In the genomic region with DNA sequence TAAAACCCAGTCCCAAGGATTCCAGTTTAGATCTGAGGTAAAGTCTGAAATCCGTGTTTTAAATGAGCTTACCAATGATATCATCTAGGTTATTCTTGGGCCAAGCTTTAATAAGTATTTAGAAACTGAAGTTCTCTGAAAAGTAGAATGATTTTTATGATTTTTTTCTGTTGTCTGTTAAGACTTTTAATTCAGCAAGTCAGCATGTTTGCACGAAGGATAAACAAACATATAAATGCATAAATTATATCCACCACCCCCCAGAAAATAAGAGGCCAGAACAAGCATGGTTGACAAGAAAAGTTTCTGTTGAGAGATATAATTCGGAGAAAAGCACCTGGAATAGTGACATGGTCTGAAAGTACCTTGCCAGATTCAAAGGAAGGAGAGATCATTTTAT, we compare ENCODE assay signal across 28 cellular contexts.
"Had no signal": no experiment of that assay in that cellular context is flagged by ENCODE, and none has a peak within 500 bp of the region (broad histone marks: within the 10 kb centered on the region; RNA-seq: fewer than 3 reads in every experiment).

No MANE protein-coding gene starts in this region.

- ATAC-seq: naive thymus-derived CD4-positive, alpha-beta T cell; natural killer cell; psoas muscle; right cardiac atrium; sciatic nerve; stimulated activated memory B cell treated with anti-CD40 and anti-IgM and Interleukin-4, amounts not matched to agents 10 μg/mL and 1 μg/mL and 100 μg/mL, for 72 hours; stimulated activated naive CD8-positive, alpha-beta T cell treated with anti-CD3 and anti-CD28 coated beads, Interleukin-15, amount 100 ng/mL, for 72 hours; stimulated activated naive CD8-positive, alpha-beta T cell treated with anti-CD3 and anti-CD28 coated beads, Interleukin-15, Interleukin-2, amounts not matched to agents 100 U/mL and 50 U/mL, for 24 hours; upper lobe of right lung had no signal

- H3K27me3 ChIP-seq: ovary, spleen, suprapubic skin, testis, tibial artery, transverse colon, upper lobe of right lung, uterus had no signal

- H3K4me3 ChIP-seq: ovary, psoas muscle, skin epidermis, smooth muscle cell, spleen, suprapubic skin, testis, tibial artery, transverse colon, upper lobe of right lung, uterus had no signal

- H3K4me2 ChIP-seq: smooth muscle cell had no signal

- H3K27ac ChIP-seq: ovary, parathyroid adenoma, psoas muscle, skin epidermis, spleen, suprapubic skin, testis, tibial artery, transverse colon, upper lobe of right lung, uterus had no signal

- H3K4me1 ChIP-seq: parathyroid adenoma, psoas muscle, spleen, suprapubic skin, testis, tibial artery, transverse colon, upper lobe of right lung, uterus had no signal

- H3K36me3 ChIP-seq: ovary, spleen, suprapubic skin, tibial artery, transverse colon, upper lobe of right lung, uterus had no signal

- H3K9ac ChIP-seq: parathyroid adenoma had no signal

- DNase-seq: naive thymus-derived CD4-positive, alpha-beta T cell; natural killer cell; occipital lobe; ovary; posterior cingulate gyrus; psoas muscle; right cardiac atrium; spleen; stimulated activated CD4-positive, alpha-beta T cell treated with anti-CD3 and anti-CD28 coated beads, Interleukin-12 subunit alpha, Interleukin-12 subunit beta, amount 100 ng/mL, for 4 hours; stimulated activated CD4-positive, alpha-beta T cell treated with anti-CD3 and anti-CD28 coated beads, Interleukin-1b, Interleukin-23, amount 100 ng/mL, for 48 hours; stimulated activated CD4-positive, alpha-beta T cell treated with anti-CD3 and anti-CD28 coated beads, Interleukin-4, amount 100 ng/mL, for 1 hour; stimulated activated CD4-positive, alpha-beta T cell treated with anti-CD3 and anti-CD28 coated beads, Interleukin-4, amount 100 ng/mL, for 4 hours; stimulated activated CD8-positive, alpha-beta memory T cell treated with anti-CD3 and anti-CD28 coated beads, Interleukin-4, amount 100 ng/mL, for 48 hours; stimulated activated naive CD4-positive, alpha-beta T cell; stimulated activated naive CD8-positive, alpha-beta T cell treated with anti-CD3 and anti-CD28 coated beads, Interleukin-15, amount 100 ng/mL, for 72 hours; stimulated activated naive CD8-positive, alpha-beta T cell treated with anti-CD3 and anti-CD28 coated beads, Interleukin-15, Interleukin-2, amounts not matched to agents 100 U/mL and 50 U/mL, for 24 hours; substantia nigra; testis; tibial artery; transverse colon; upper lobe of right lung; uterus had no signal

- H3K79me2 ChIP-seq: parathyroid adenoma had no signal

- H2AFZ ChIP-seq: parathyroid adenoma had no signal

- H3K9me3 ChIP-seq: ovary, psoas muscle, suprapubic skin, testis, tibial artery, transverse colon, upper lobe of right lung, uterus had no signal
